12 cellular contexts compared by ENCODE assay signal in the genomic region with DNA sequence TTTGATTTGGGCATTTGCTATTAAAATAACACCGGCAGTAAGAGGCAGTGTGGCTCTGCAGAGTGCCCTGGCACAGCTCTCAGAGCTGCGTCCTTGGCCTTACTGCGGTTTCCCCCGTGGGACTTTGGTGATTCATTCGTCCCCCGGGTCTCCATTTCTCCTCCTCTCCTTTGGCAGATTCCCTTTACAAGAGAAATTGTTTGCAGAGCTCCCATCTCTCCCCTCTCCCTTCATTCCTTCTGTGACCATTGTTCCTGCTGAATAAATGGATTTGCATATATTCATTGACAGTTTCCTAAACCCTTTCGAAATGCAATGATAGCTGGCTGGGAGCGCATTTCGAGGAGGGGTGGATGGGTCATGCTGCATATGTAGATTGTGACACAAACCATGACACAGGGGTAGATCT.
DNase-seq lines count a peak whose midpoint lies in the region; ATAC-seq, FAIRE-seq and TF ChIP-seq lines count a peak whose summit lies in the region.
"Had no signal": no experiment of that assay in that cellular context is flagged by ENCODE, and none has a peak within 500 bp of the region (broad histone marks: within the 10 kb centered on the region; RNA-seq: fewer than 3 reads in every experiment).

No MANE protein-coding gene starts in this region.

- TF ChIP-seq CTCF in GM23338 (conservative IDR thresholded peaks at IDR 0.05; ENCODE audit: low read depth in 2 of 2) (no peak), glutamatergic neuron (IDR thresholded peaks at IDR 0.05; ENCODE audit: partially characterized antibody, unreplicated experiment) (no peak), D721Med (IDR thresholded peaks at IDR 0.05; ENCODE audit: insufficient read depth, missing control alignments) (no peak)

- H4K20me1 ChIP-seq in GM23338 (replicated peaks; ENCODE audit: insufficient read depth) = no peaks in the 10 kb centered on the region

- H3K79me2 ChIP-seq in GM23338 (replicated peaks; ENCODE audit: insufficient read depth) = no peaks in the 10 kb centered on the region

- H3K9me2 ChIP-seq in GM23338 (ENCODE audit: insufficient read depth) = peaks cover 5% of the 10 kb centered on the region; the same call in 1 of the 2 replicates

- H2AFZ ChIP-seq in GM23338 = peak overlapping the region; percentile 30

- peak; percentile 27 for DNase-seq in GM23338 (ENCODE audit: low spot score)
- peak; percentile 90 for DNase-seq in NCI-H69 (lab: John Stamatoyannopoulos, UW)
- no peak for DNase-seq in glutamatergic neuron
- DNase-seq in Kasumi-1 (lab: John Stamatoyannopoulos, UW) = no peak
- no peak for DNase-seq in D721Med (ENCODE audit: insufficient read length, low spot score)
- DNase-seq: activated naive CD4-positive, alpha-beta T cell treated with Interleukin-2 at 50 U/mL for 16 hours; DMS79; stimulated activated naive CD4-positive, alpha-beta T cell had no signal

- no peak overlapping the region for H3K4me3 ChIP-seq in GM23338
- no peak overlapping the region for H3K4me3 ChIP-seq in skeletal muscle satellite cell (ENCODE audit: low read length)

- no peak for FAIRE-seq in D721Med (lab: Jason Lieb, UNC)

- H3K27me3 Mint-ChIP-seq in GM23338 (ENCODE audit: insufficient read depth, low read depth, poor library complexity) = peaks cover 4% of the 10 kb centered on the region
- peaks cover 4% of the 10 kb centered on the region for H3K27me3 Mint-ChIP-seq in glutamatergic neuron (ENCODE audit: unreplicated experiment)

- H3K9me3 Mint-ChIP-seq in GM23338 = peaks cover 17% of the 10 kb centered on the region
- peaks cover 4% of the 10 kb centered on the region for H3K9me3 Mint-ChIP-seq in glutamatergic neuron (ENCODE audit: unreplicated experiment)

- no peak overlapping the region for H3K9ac ChIP-seq in skeletal muscle satellite cell (ENCODE audit: low read depth, low read length)
- H3K9ac ChIP-seq: KMS-11 had no signal

- peaks cover 11% of the 10 kb centered on the region for H3K4me1 ChIP-seq in GM23338 (ENCODE audit: insufficient read depth)
- H3K4me1 ChIP-seq in skeletal muscle satellite cell (ENCODE audit: control insufficient read depth, insufficient read depth, low read length) = peaks cover 9% of the 10 kb centered on the region

- H3K4me3 Mint-ChIP-seq in GM23338 = peak overlapping the region; percentile 44
- peak overlapping the region; percentile 61 for H3K4me3 Mint-ChIP-seq in glutamatergic neuron (ENCODE audit: unreplicated experiment)

- no peaks in the 10 kb centered on the region for H3K27me3 ChIP-seq in GM23338 (ENCODE audit: insufficient read depth)
- H3K27me3 ChIP-seq in skeletal muscle satellite cell (ENCODE audit: control insufficient read depth, insufficient read depth, low read length) = peaks cover 15% of the 10 kb centered on the region

- peak overlapping the region; percentile 91 for H3K27ac Mint-ChIP-seq in GM23338
- peak overlapping the region; percentile 52 for H3K27ac Mint-ChIP-seq in glutamatergic neuron (ENCODE audit: unreplicated experiment)

- no peaks in the 10 kb centered on the region for H3K9me3 ChIP-seq in skeletal muscle satellite cell (replicated peaks; ENCODE audit: low read length)

- ATAC-seq in GM23338 (peak; percentile 84), HG03520 (IDR thresholded peaks at IDR 0.05; ENCODE audit: unreplicated experiment) (no peak), GM18519 (IDR thresholded peaks at IDR 0.05; ENCODE audit: low FRiP score, unreplicated experiment) (no peak)

- H3K36me3 ChIP-seq in GM23338 (ENCODE audit: insufficient read depth) (peaks cover 10% of the 10 kb centered on the region; the same call in 1 of the 2 replicates), skeletal muscle satellite cell (ENCODE audit: insufficient read depth, low read length) (no peaks in the 10 kb centered on the region)

- H3K4me1 Mint-ChIP-seq in GM23338 (peaks cover 29% of the 10 kb centered on the region), glutamatergic neuron (ENCODE audit: low read depth, unreplicated experiment) (peaks cover 20% of the 10 kb centered on the region)

- H3K27ac ChIP-seq in GM23338 (ENCODE audit: low read depth) = no peak overlapping the region
- H3K27ac ChIP-seq: KMS-11 had no signal

- peak overlapping the region; percentile 34 for H3K4me2 ChIP-seq in GM23338
- peak overlapping the region; percentile 33 for H3K4me2 ChIP-seq in skeletal muscle satellite cell (ENCODE audit: low read length)
- H3K4me2 ChIP-seq: KMS-11 had no signal

- H3K36me3 Mint-ChIP-seq in GM23338 (ENCODE audit: low read depth) (peaks cover 17% of the 10 kb centered on the region), glutamatergic neuron (ENCODE audit: unreplicated experiment) (peaks cover 7% of the 10 kb centered on the region)

- H3F3A ChIP-seq in GM23338 (replicated peaks; ENCODE audit: low read depth) = no peaks in the 10 kb centered on the region

TF ChIP-seq in GM23338, 12 proteins besides CTCF, POLR2A, EP300 and RAD21:
- TF ChIP-seq CREB1 (CRISPR knock-in tag; IDR thresholded peaks at IDR 0.05; ENCODE audit: low read depth) (0 out of 2 replicates have a peak, but pooled peaks have one; percentile 16), NANOG (IDR thresholded peaks at IDR 0.05; ENCODE audit: borderline replicate concordance) (no peak), POLR2AphosphoS5 (IDR thresholded peaks at IDR 0.05; ENCODE audit: low read depth) (no peak)

Comparison
In these comparisons a context has a peak if more than half of its experiments do, and no peak if none do; other contexts are left out.
1. DNase-seq: peak in GM23338 (single experiment) and NCI-H69 (single experiment); none in glutamatergic neuron (single experiment), Kasumi-1 (0 of 2) and D721Med (single experiment).